ENCODE assay signal across 1 cellular context in genomic region chr9:85914108-85914507, GRCh38.
TF ChIP-seq lines count a peak whose summit lies in the region.

No MANE protein-coding gene starts in this region.

TF ChIP-seq in GM12878, 131 proteins besides CTCF, POLR2A, EP300 and RAD21:
- no peak for TF ChIP-seq FOS (IDR thresholded peaks at IDR 0.05; ENCODE audit: borderline replicate concordance, extremely low read depth, insufficient read length)
- TF ChIP-seq FOXK2 (IDR thresholded peaks at IDR 0.05), result no peak
- no peak for TF ChIP-seq POLR2AphosphoS2 (IDR thresholded peaks at IDR 0.05; ENCODE audit: low read depth, low read length)
- TF ChIP-seq GABPA (IDR thresholded peaks at IDR 0.05; ENCODE audit: low read depth), result no peak
- no peak for TF ChIP-seq CHD4 (IDR thresholded peaks at IDR 0.05)
- TF ChIP-seq RUNX3 (IDR thresholded peaks at IDR 0.05; ENCODE audit: low read length), result no peak
- TF ChIP-seq REST (IDR thresholded peaks at IDR 0.05; ENCODE audit: low read depth, low read length), result no peak
- TF ChIP-seq NR2C1 (IDR thresholded peaks at IDR 0.05), result no peak
- TF ChIP-seq RB1 (IDR thresholded peaks at IDR 0.05; ENCODE audit: borderline replicate concordance), result no peak
- TF ChIP-seq ASH2L (IDR thresholded peaks at IDR 0.05; ENCODE audit: borderline replicate concordance, low read depth), result no peak
- TF ChIP-seq MXI1 (IDR thresholded peaks at IDR 0.05; ENCODE audit: low read depth, low read length), result no peak
- TF ChIP-seq SUZ12 (IDR thresholded peaks at IDR 0.05; ENCODE audit: unreplicated experiment), result no peak
- TF ChIP-seq, protein P1, sequence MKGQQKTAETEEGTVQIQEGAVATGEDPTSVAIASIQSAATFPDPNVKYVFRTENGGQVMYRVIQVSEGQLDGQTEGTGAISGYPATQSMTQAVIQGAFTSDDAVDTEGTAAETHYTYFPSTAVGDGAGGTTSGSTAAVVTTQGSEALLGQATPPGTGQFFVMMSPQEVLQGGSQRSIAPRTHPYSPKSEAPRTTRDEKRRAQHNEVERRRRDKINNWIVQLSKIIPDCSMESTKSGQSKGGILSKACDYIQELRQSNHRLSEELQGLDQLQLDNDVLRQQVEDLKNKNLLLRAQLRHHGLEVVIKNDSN (IDR thresholded peaks at IDR 0.05; ENCODE audit: borderline replicate concordance, extremely low read length, insufficient read depth, low read depth, low read length), result no peak
- TF ChIP-seq EZH2 (IDR thresholded peaks at IDR 0.05; ENCODE audit: borderline replicate concordance, control insufficient read depth, low read depth, low read length), result no peak
- TF ChIP-seq CEBPB (IDR thresholded peaks at IDR 0.05; ENCODE audit: borderline replicate concordance in 1 of 2, low read depth in 2 of 2, low read length in 2 of 2), result no peak
- no peak for TF ChIP-seq PRDM15 (CRISPR knock-in tag; IDR thresholded peaks at IDR 0.05)
TF ChIP-seq in GM12878: peak in this region for 0.
